28 cellular contexts compared by ENCODE assay signal in the genomic region with DNA sequence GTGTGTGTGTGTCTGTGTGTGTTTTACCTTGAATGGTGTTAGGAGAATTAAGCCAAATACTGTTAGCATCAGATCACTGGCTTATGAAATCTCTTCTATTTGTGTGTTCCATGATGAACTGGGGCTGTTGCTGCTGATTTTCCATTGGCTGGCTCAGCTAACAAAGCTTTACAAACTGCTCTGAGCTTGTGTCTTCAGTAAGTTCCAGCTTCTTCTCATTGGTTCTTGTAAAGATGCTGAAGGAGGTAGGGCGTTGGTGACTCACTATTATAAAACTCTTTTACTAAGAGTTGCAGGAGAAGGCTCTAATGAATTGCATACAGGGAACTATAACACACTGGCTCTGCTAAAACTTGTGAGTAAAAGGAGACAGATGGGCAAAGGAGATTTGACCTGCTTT.
DNase-seq lines count a peak whose midpoint lies in the region; ATAC-seq and TF ChIP-seq lines count a peak whose summit lies in the region.
"Had no signal": no experiment of that assay in that cellular context is flagged by ENCODE, and none has a peak within 500 bp of the region (broad histone marks: within the 10 kb centered on the region; RNA-seq: fewer than 3 reads in every experiment).

No MANE protein-coding gene starts in this region.

- DNase-seq in mammary epithelial cell = peak; percentile 32
- DNase-seq in breast epithelium (ENCODE audit: low spot score in 2 of 2) = no peak
- peak; percentile 15 for DNase-seq in RPMI7951 (ENCODE audit: low read depth)
- peak; percentile 43 for DNase-seq in fibroblast of peridontal ligament (ENCODE audit: extremely low read depth)
- peak in 1 of 2 donors; percentile 93 for DNase-seq in vagina (ENCODE audit: extremely low spot score in 2 of 2)
- DNase-seq: activated CD4-positive, alpha-beta T cell treated with anti-CD3 and anti-CD28 coated beads, Interleukin-2, amount 50 U/mL, for 4 hours; activated naive CD4-positive, alpha-beta T cell treated with Interleukin-2 at 50 U/mL for 16 hours; adrenal gland; COR-L47; gastrocnemius medialis; hippocampal formation; immature natural killer cell; Kasumi-1; MV-4-11; NCI-H146; NCI-H2107; NCI-H82; stimulated activated naive CD4-positive, alpha-beta T cell treated with Interleukin-2 at 50 U/mL for 16 hours; T-helper 1 cell had no signal

- ATAC-seq in HG03025 (IDR thresholded peaks at IDR 0.05; ENCODE audit: low FRiP score, unreplicated experiment) = no peak
- ATAC-seq in HG03565 (IDR thresholded peaks at IDR 0.05; ENCODE audit: unreplicated experiment) = no peak
- no peak for ATAC-seq in HG03439 (IDR thresholded peaks at IDR 0.05; ENCODE audit: unreplicated experiment)
- ATAC-seq: gastrocnemius medialis, left lobe of liver, sciatic nerve had no signal

- TF ChIP-seq CTCF in mammary epithelial cell (conservative IDR thresholded peaks at IDR 0.05 in 1 of 2, IDR thresholded peaks at IDR 0.05 in 1 of 2; ENCODE audit: extremely low read depth in 1 of 2, insufficient read depth in 1 of 2, low read depth in 1 of 2, low read length in 2 of 2) (no peak), breast epithelium (IDR thresholded peaks at IDR 0.05) (no peak), vagina (IDR thresholded peaks at IDR 0.05) (no peak)

- H3K9ac ChIP-seq in mammary epithelial cell (ENCODE audit: insufficient read depth, low read length) = no peak overlapping the region
- H3K9ac ChIP-seq: BLaER1 treated with 17β-estradiol and CSF1 and Interleukin-3, amounts not matched to agents 10 nM and 100 nM had no signal

- dilution Hi-C loops in mammary epithelial cell (cut with HindIII; ENCODE audit: low sequenced_read_pairs) = no loop called here

- 27% methylated on average over 1 of the region's 1 CpG for WGBS in mammary epithelial cell (ENCODE audit: low coverage, missing lambda C conversion rate)

- intact Hi-C loops in mammary epithelial cell (cut with micrococcal nuclease) = no loop called here
- intact Hi-C loops in breast epithelium (cut with DNase I; ENCODE audit: low total_unique reads) = no loop called here
- intact Hi-C loops in vagina (cut with DNase I) = no loop called here

- no peaks in the 10 kb centered on the region for H4K20me1 ChIP-seq in mammary epithelial cell (ENCODE audit: insufficient read depth, low read length)
- H4K20me1 ChIP-seq: BLaER1 treated with 17β-estradiol and CSF1 and Interleukin-3, amounts not matched to agents 10 nM and 100 nM had no signal

- H3K9me3 ChIP-seq in mammary epithelial cell (replicated peaks; ENCODE audit: insufficient read depth, low read length) (no peaks in the 10 kb centered on the region), breast epithelium (no peaks in the 10 kb centered on the region), vagina (no peaks in the 10 kb centered on the region)
- H3K9me3 ChIP-seq: adrenal gland, gastrocnemius medialis, thoracic aorta had no signal

- no peak overlapping the region for H2AFZ ChIP-seq in mammary epithelial cell (ENCODE audit: low read depth, low read length)

- no peak overlapping the region for H3K4me2 ChIP-seq in mammary epithelial cell (ENCODE audit: insufficient read depth, low read depth, low read length)
- H3K4me2 ChIP-seq: BLaER1 treated with 17β-estradiol and CSF1 and Interleukin-3, amounts not matched to agents 10 nM and 100 nM had no signal

- CTCF ChIA-PET in mammary epithelial cell (lab: Charles Lee; ENCODE audit: low non-redundant PET) = no interaction called here

- TF ChIP-seq POLR2A in breast epithelium (IDR thresholded peaks at IDR 0.05) (no peak), vagina (IDR thresholded peaks at IDR 0.05) (no peak)

- H3K27me3 ChIP-seq in mammary epithelial cell (ENCODE audit: insufficient read depth, low read length) = no peaks in the 10 kb centered on the region
- H3K27me3 ChIP-seq in breast epithelium = peaks cover 0 to 6% of the 10 kb centered on the region in 2 donors
- H3K27me3 ChIP-seq in vagina = no peaks in the 10 kb centered on the region
- H3K27me3 ChIP-seq: adrenal gland; BLaER1 treated with 17β-estradiol and CSF1 and Interleukin-3, amounts not matched to agents 10 nM and 100 nM had no signal

- H3K4me3 ChIP-seq in mammary epithelial cell (replicated peaks in 1 of 3; ENCODE audit: insufficient read depth in 1 of 3, low read depth in 2 of 3, low read length in 3 of 3) = no peak overlapping the region
- no peak overlapping the region for H3K4me3 ChIP-seq in breast epithelium
- no peak overlapping the region for H3K4me3 ChIP-seq in vagina
- H3K4me3 ChIP-seq: adrenal gland; BLaER1 treated with 17β-estradiol and CSF1 and Interleukin-3, amounts not matched to agents 10 nM and 100 nM; gastrocnemius medialis; thoracic aorta had no signal

- H3K4me1 ChIP-seq in mammary epithelial cell (ENCODE audit: insufficient read depth, low read length) (peaks cover 10% of the 10 kb centered on the region), breast epithelium (peaks cover 0 to 1% of the 10 kb centered on the region in 2 donors), vagina (no peaks in the 10 kb centered on the region)
- H3K4me1 ChIP-seq: adrenal gland had no signal

- H3K36me3 ChIP-seq in mammary epithelial cell (ENCODE audit: insufficient read depth, low read length) (no peaks in the 10 kb centered on the region), breast epithelium (no peaks in the 10 kb centered on the region), vagina (no peaks in the 10 kb centered on the region)
- H3K36me3 ChIP-seq: adrenal gland; BLaER1 treated with 17β-estradiol and CSF1 and Interleukin-3, amounts not matched to agents 10 nM and 100 nM; gastrocnemius medialis; thoracic aorta had no signal

- no TSS peak for BruUV-seq in mammary epithelial cell (replicated peaks; lab: Mats Ljungman, UMichigan)

- H3K27ac ChIP-seq in mammary epithelial cell (ENCODE audit: insufficient read depth, low read depth, low read length) (no peak overlapping the region), breast epithelium (peak overlapping the region in 1 of 2 donors; percentile 61), vagina (peak overlapping the region; percentile 74)
- H3K27ac ChIP-seq: 22Rv1; adrenal gland; BLaER1 treated with 17β-estradiol and CSF1 and Interleukin-3, amounts not matched to agents 10 nM and 100 nM; gastrocnemius medialis; HL-60; thoracic aorta had no signal

- H3K79me2 ChIP-seq in mammary epithelial cell (ENCODE audit: insufficient read depth, low read length) = no peaks in the 10 kb centered on the region

- in situ Hi-C loops in mammary epithelial cell (cut with MboI; ENCODE audit: low sequenced_read_pairs in 2 of 2) = no loop called here

Comparison
In these comparisons a context has a peak if more than half of its experiments do, and no peak if none do; other contexts are left out.
1. DNase-seq: peak in mammary epithelial cell (single experiment), RPMI7951 (single experiment) and fibroblast of peridontal ligament (single experiment); none in breast epithelium (0 of 2).